ENCODE assay signal across 10 cellular contexts in the genomic region with DNA sequence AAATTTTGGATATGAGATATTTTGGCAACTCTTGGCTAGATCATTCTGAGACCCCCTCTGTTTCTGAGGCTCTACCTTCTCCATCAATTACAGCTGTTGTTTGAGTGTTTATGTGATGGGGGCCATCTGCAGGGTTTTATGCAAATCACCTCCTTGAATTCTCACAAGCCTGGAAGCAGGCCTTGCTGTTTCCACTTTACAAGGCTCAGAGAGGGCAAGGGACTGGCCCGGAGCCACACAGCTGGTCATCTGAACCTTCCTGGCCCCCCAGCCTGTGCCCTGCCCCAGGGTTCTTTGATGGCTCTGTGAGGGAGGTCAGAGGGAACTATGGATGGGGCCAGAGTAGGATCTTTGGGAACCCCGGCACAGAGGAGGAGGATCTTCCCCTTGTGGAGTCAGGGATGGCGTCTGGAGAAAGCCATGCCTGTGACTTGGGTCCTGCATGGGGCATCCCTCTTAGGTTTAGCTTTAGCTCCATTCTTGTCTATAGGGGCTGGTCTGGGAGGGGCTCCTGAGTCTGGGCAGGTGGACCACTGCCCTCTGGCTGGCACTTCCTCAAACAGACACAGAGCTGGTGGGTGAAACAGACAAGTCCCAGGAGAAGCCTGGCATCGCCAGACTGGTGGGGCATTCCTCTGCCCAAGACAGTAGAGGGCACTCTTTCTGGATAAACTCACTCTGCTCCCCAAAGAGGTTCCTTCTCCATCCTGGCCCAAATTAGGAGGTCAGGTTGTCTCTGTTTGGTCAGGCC. TPM values are rescaled to one million over a fixed set of nuclear protein-coding genes. Genes with fewer than 3 reads are reported as not detected.
A peak's percentile ranks its signal among the peaks of the same experiment; 100 is the strongest.
DNase-seq lines count a peak whose midpoint lies in the region; ATAC-seq and TF ChIP-seq lines count a peak whose summit lies in the region.
"Had no signal": no experiment of that assay in that cellular context is flagged by ENCODE, and none has a peak within 500 bp of the region (broad histone marks: within the 10 kb centered on the region; RNA-seq: fewer than 3 reads in every experiment).

No MANE protein-coding gene starts in this region.

- H3K36me3 Mint-ChIP-seq in HFFc6 (ENCODE audit: low read depth): no peaks in the 10 kb centered on the region; the same call in 1 of the 2 replicates
- H3K36me3 Mint-ChIP-seq in activated naive CD8-positive, alpha-beta T cell treated with anti-CD3 and anti-CD28 coated beads, Interleukin-2, amount 50 U/mL, for 24 hours (ENCODE audit: low read depth): peaks cover 79% of the 10 kb centered on the region
- no peaks in the 10 kb centered on the region for H3K36me3 Mint-ChIP-seq in neural progenitor cell
- no peaks in the 10 kb centered on the region for H3K36me3 Mint-ChIP-seq in nephron progenitor cell (ENCODE audit: low read depth)

- no peak for DNase-seq in GM12864 (ENCODE audit: low read depth)
- no peak for DNase-seq in HFFc6
- DNase-seq in activated naive CD8-positive, alpha-beta T cell treated with anti-CD3 and anti-CD28 coated beads, Interleukin-2, amount 50 U/mL, for 24 hours: no peak
- DNase-seq in neural progenitor cell (ENCODE audit: low spot score): no peak
- no peak for DNase-seq in nephron progenitor cell
- no peak for DNase-seq in kidney tubule cell (ENCODE audit: low spot score)
- DNase-seq: foreskin fibroblast, SHP77 had no signal

- H3K4me2 ChIP-seq in neural progenitor cell: no peak overlapping the region

- H2AFZ ChIP-seq in neural progenitor cell (replicated peaks): no peak overlapping the region

- ATAC-seq in activated naive CD8-positive, alpha-beta T cell treated with anti-CD3 and anti-CD28 coated beads, Interleukin-2, amount 50 U/mL, for 24 hours: no peak
- no peak for ATAC-seq in HG03442 (IDR thresholded peaks at IDR 0.05; ENCODE audit: unreplicated experiment)

- no peaks in the 10 kb centered on the region for H3K36me3 ChIP-seq in neural progenitor cell

- H3K4me3 ChIP-seq in GM12864 (ENCODE audit: low read depth, low read length): peak overlapping the region; percentile 74
- no peak overlapping the region for H3K4me3 ChIP-seq in neural progenitor cell

- no peaks in the 10 kb centered on the region for H3F3A ChIP-seq in neural progenitor cell (ENCODE audit: low read depth)

- no peaks in the 10 kb centered on the region for H3K9me3 ChIP-seq in neural progenitor cell (ENCODE audit: low read depth)

- H3K9ac ChIP-seq in neural progenitor cell: no peak overlapping the region

- H3K4me1 ChIP-seq in neural progenitor cell: no peaks in the 10 kb centered on the region

- H4K20me1 ChIP-seq in neural progenitor cell (ENCODE audit: low read depth): no peaks in the 10 kb centered on the region

- H3K27me3 ChIP-seq in neural progenitor cell: no peaks in the 10 kb centered on the region

- H3K4me1 Mint-ChIP-seq in HFFc6 (ENCODE audit: low read depth): peaks cover 39% of the 10 kb centered on the region
- peaks cover 87% of the 10 kb centered on the region for H3K4me1 Mint-ChIP-seq in activated naive CD8-positive, alpha-beta T cell treated with anti-CD3 and anti-CD28 coated beads, Interleukin-2, amount 50 U/mL, for 24 hours
- peaks cover 3% of the 10 kb centered on the region for H3K4me1 Mint-ChIP-seq in neural progenitor cell
- peaks cover 23% of the 10 kb centered on the region for H3K4me1 Mint-ChIP-seq in nephron progenitor cell

- H3K9me3 Mint-ChIP-seq in HFFc6: peaks cover 5% of the 10 kb centered on the region
- H3K9me3 Mint-ChIP-seq in activated naive CD8-positive, alpha-beta T cell treated with anti-CD3 and anti-CD28 coated beads, Interleukin-2, amount 50 U/mL, for 24 hours: no peaks in the 10 kb centered on the region
- peaks cover 3% of the 10 kb centered on the region for H3K9me3 Mint-ChIP-seq in neural progenitor cell
- H3K9me3 Mint-ChIP-seq in nephron progenitor cell: peaks cover 20% of the 10 kb centered on the region
- H3K9me3 Mint-ChIP-seq: activated naive CD4-positive, alpha-beta T cell treated with anti-CD3 and anti-CD28 coated beads, Interleukin-2, amount 50 U/mL, for 24 hours had no signal

- no peaks in the 10 kb centered on the region for H3K79me2 ChIP-seq in neural progenitor cell (ENCODE audit: low read depth)

- peaks cover 4% of the 10 kb centered on the region for H3K27me3 Mint-ChIP-seq in HFFc6 (ENCODE audit: insufficient read depth)
- H3K27me3 Mint-ChIP-seq in activated naive CD8-positive, alpha-beta T cell treated with anti-CD3 and anti-CD28 coated beads, Interleukin-2, amount 50 U/mL, for 24 hours: no peaks in the 10 kb centered on the region
- H3K27me3 Mint-ChIP-seq in neural progenitor cell (ENCODE audit: insufficient read depth, low read depth): no peaks in the 10 kb centered on the region
- peaks cover 16% of the 10 kb centered on the region for H3K27me3 Mint-ChIP-seq in nephron progenitor cell (ENCODE audit: low read depth, poor library complexity)
- H3K27me3 Mint-ChIP-seq: activated naive CD4-positive, alpha-beta T cell treated with anti-CD3 and anti-CD28 coated beads, Interleukin-2, amount 50 U/mL, for 24 hours had no signal

- peak; percentile 61 for TF ChIP-seq CTCF in GM12864 (IDR thresholded peaks at IDR 0.05; ENCODE audit: low read depth, low read length, missing control alignments)
- TF ChIP-seq CTCF in HFFc6 (IDR thresholded peaks at IDR 0.05): peak; percentile 62; the same call in 1 of the 2 replicates
- peak; percentile 9 for TF ChIP-seq CTCF in neural progenitor cell (IDR thresholded peaks at IDR 0.05)
- TF ChIP-seq CTCF in nephron progenitor cell (IDR thresholded peaks at IDR 0.05): no peak

- H3K27ac ChIP-seq in neural progenitor cell: no peak overlapping the region

- H3K4me3 Mint-ChIP-seq in HFFc6: no peak overlapping the region
- no peak overlapping the region for H3K4me3 Mint-ChIP-seq in activated naive CD8-positive, alpha-beta T cell treated with anti-CD3 and anti-CD28 coated beads, Interleukin-2, amount 50 U/mL, for 24 hours
- no peak overlapping the region for H3K4me3 Mint-ChIP-seq in neural progenitor cell
- H3K4me3 Mint-ChIP-seq in nephron progenitor cell: no peak overlapping the region
- H3K4me3 Mint-ChIP-seq: activated naive CD4-positive, alpha-beta T cell treated with anti-CD3 and anti-CD28 coated beads, Interleukin-2, amount 50 U/mL, for 24 hours had no signal

- H3K27ac Mint-ChIP-seq in HFFc6 (no peak overlapping the region), neural progenitor cell (no peak overlapping the region), nephron progenitor cell (no peak overlapping the region)
- peak overlapping the region; percentile 62 for H3K27ac Mint-ChIP-seq in activated naive CD8-positive, alpha-beta T cell treated with anti-CD3 and anti-CD28 coated beads, Interleukin-2, amount 50 U/mL, for 24 hours

RNA-seq across cellular contexts. Expression of gene IL21R, which starts 26.2 kb away (rescaled TPM):
- total RNA-seq in HFFc6 (2021; fragmentation: NEBNext Ultra II Directional; extraction: Animal tissue kit (Norgen Biotek cat#: 25700)): 1 to 10 TPM in 5 of 6 experiments, under 1 TPM in 1; 0.96 to 1.8 (median 1.2) TPM
- 0.53 TPM in 1 of 2 replicates, not detected in the other for total RNA-seq in neural progenitor cell (ENCODE audit: low replicate concordance)
